In the genomic region with DNA sequence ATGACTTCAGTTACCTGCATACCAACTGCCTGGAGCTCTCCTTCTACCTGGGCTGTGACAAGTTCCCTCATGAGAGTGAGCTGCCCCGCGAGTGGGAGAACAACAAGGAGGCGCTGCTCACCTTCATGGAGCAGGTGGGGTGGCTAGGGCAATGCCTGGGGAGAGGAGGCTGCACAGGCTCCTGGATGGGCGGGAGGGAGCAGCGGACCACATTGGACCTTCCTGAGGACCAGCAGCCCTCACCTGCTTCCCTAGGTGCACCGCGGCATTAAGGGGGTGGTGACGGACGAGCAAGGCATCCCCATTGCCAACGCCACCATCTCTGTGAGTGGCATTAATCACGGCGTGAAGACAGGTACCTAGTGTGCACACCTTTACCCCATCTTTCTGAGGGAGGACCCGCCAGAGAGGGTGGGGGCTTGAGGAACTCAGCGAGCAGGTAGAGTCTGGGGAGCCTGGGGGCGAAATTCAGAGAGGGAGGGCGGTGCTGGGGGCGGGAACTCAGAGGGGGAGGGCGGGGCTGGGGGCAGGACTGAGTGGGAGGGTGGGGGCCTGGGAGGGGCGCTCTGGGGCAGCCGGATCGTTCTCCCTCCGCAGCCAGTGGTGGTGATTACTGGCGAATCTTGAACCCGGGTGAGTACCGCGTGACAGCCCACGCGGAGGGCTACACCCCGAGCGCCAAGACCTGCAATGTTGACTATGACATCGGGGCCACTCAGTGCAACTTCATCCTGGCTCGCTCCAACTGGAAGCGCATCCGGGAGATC, we compare ENCODE assay signal across 23 cellular contexts. TPM values are rescaled to one million over a fixed set of nuclear protein-coding genes. Genes with fewer than 3 reads are reported as not detected.
DNase-seq lines count a peak whose midpoint lies in the region; ATAC-seq and TF ChIP-seq lines count a peak whose summit lies in the region.
"Had no signal": no experiment of that assay in that cellular context is flagged by ENCODE, and none has a peak within 500 bp of the region (broad histone marks: within the 10 kb centered on the region; RNA-seq: fewer than 3 reads in every experiment).

No MANE protein-coding gene starts in this region.

- ATAC-seq in body of pancreas = peak; percentile 13

- WGBS in body of pancreas, 2 donors = 64 to 75% methylated on average over 30 to 31 of the region's 34 CpGs

- DNase-seq in activated T-cell treated with anti-CD3 and anti-CD28 coated beads, Interleukin-2, amount 50 U/mL, for 24 hours = no peak
- DNase-seq in activated T-cell treated with anti-CD3 and anti-CD28 coated beads for 4 hours (no peak), body of pancreas (no peak), AG08396 (ENCODE audit: low spot score) (no peak), vagina (ENCODE audit: extremely low spot score in 2 of 2) (no peak)
- DNase-seq in activated T-helper 1 cell treated with anti-CD3 and anti-CD28 coated beads, Interleukin-12 subunit alpha, Interleukin-12 subunit beta, Interleukin-2, Interleukin-4 antibody, amounts not matched to agents 30 ng/mL and 10 ng/mL and 1 ng/mL, durations not matched to agents 14 hours and 24 hours and 36 hours (ENCODE audit: low spot score) = no peak
- DNase-seq: activated CD4-positive, alpha-beta T cell treated with anti-CD3 and anti-CD28 coated beads, Interleukin-2, amount 50 U/mL, for 4 hours; activated naive CD4-positive, alpha-beta T cell treated with anti-CD3 and anti-CD28 coated beads for 36 hours; anterior cingulate cortex; effector memory CD4-positive, alpha-beta T cell; esophagus squamous epithelium; stimulated activated CD4-positive, alpha-beta T cell treated with anti-CD3 and anti-CD28 coated beads, Interleukin-4, amount 100 ng/mL, for 24 hours had no signal

- H3K4me3 ChIP-seq in HUES6 (ENCODE audit: low read depth, low read length) (peak overlapping the region; percentile 50), body of pancreas (no peak overlapping the region), vagina (no peak overlapping the region)
- H3K4me3 ChIP-seq: esophagus squamous epithelium, mucosa of descending colon, prostate gland had no signal

- TF ChIP-seq CTCF in body of pancreas (IDR thresholded peaks at IDR 0.05) (no peak), vagina (IDR thresholded peaks at IDR 0.05) (no peak)

- H3K4me3 Mint-ChIP-seq in activated T-cell treated with anti-CD3 and anti-CD28 coated beads, Interleukin-2, amount 50 U/mL, for 24 hours = no peak overlapping the region
- H3K4me3 Mint-ChIP-seq in activated T-helper 1 cell treated with anti-CD3 and anti-CD28 coated beads, Interleukin-12 subunit alpha, Interleukin-12 subunit beta, Interleukin-2, Interleukin-4 antibody, amounts not matched to agents 30 ng/mL and 10 ng/mL and 1 ng/mL, durations not matched to agents 14 hours and 24 hours and 36 hours = no peak overlapping the region
- H3K4me3 Mint-ChIP-seq: activated naive CD4-positive, alpha-beta T cell treated with anti-CD3 and anti-CD28 coated beads for 36 hours had no signal

- H3K9me3 ChIP-seq in HUES6 (ENCODE audit: control insufficient read depth, insufficient read depth, low read depth, low read length) = no peaks in the 10 kb centered on the region
- no peaks in the 10 kb centered on the region for H3K9me3 ChIP-seq in body of pancreas
- no peaks in the 10 kb centered on the region for H3K9me3 ChIP-seq in vagina
- H3K9me3 ChIP-seq: esophagus squamous epithelium, mucosa of descending colon, prostate gland had no signal

- no peaks in the 10 kb centered on the region for H3K27me3 Mint-ChIP-seq in activated T-cell treated with anti-CD3 and anti-CD28 coated beads, Interleukin-2, amount 50 U/mL, for 24 hours
- H3K27me3 Mint-ChIP-seq in activated T-helper 1 cell treated with anti-CD3 and anti-CD28 coated beads, Interleukin-12 subunit alpha, Interleukin-12 subunit beta, Interleukin-2, Interleukin-4 antibody, amounts not matched to agents 30 ng/mL and 10 ng/mL and 1 ng/mL, durations not matched to agents 14 hours and 24 hours and 36 hours (ENCODE audit: insufficient read depth) = no peaks in the 10 kb centered on the region

- no peak for TF ChIP-seq POLR2A in body of pancreas (IDR thresholded peaks at IDR 0.05)
- no peak for TF ChIP-seq POLR2A in vagina (IDR thresholded peaks at IDR 0.05)

- H3K27ac ChIP-seq in HUES6 (ENCODE audit: low read depth, low read length) (no peak overlapping the region), body of pancreas (no peak overlapping the region), temporal lobe (ENCODE audit: low read depth, low read length) (peak overlapping the region; percentile 94), vagina (no peak overlapping the region)
- H3K27ac ChIP-seq: prostate gland had no signal

- H3K9me3 Mint-ChIP-seq in activated T-cell treated with anti-CD3 and anti-CD28 coated beads, Interleukin-2, amount 50 U/mL, for 24 hours = no peaks in the 10 kb centered on the region
- H3K9me3 Mint-ChIP-seq in activated T-helper 1 cell treated with anti-CD3 and anti-CD28 coated beads, Interleukin-12 subunit alpha, Interleukin-12 subunit beta, Interleukin-2, Interleukin-4 antibody, amounts not matched to agents 30 ng/mL and 10 ng/mL and 1 ng/mL, durations not matched to agents 14 hours and 24 hours and 36 hours = no peaks in the 10 kb centered on the region
- H3K9me3 Mint-ChIP-seq: activated naive CD4-positive, alpha-beta T cell treated with anti-CD3 and anti-CD28 coated beads for 36 hours; neural crest cell had no signal

- H3K4me1 ChIP-seq in HUES6 (ENCODE audit: control insufficient read depth, insufficient read depth, low read length) = peaks cover 4% of the 10 kb centered on the region
- peaks cover 21% of the 10 kb centered on the region for H3K4me1 ChIP-seq in body of pancreas
- H3K4me1 ChIP-seq in vagina = peaks cover 4% of the 10 kb centered on the region
- H3K4me1 ChIP-seq: prostate gland had no signal

- peaks cover 88% of the 10 kb centered on the region for H3K36me3 Mint-ChIP-seq in activated T-cell treated with anti-CD3 and anti-CD28 coated beads, Interleukin-2, amount 50 U/mL, for 24 hours (ENCODE audit: low read depth)
- H3K36me3 Mint-ChIP-seq in activated T-helper 1 cell treated with anti-CD3 and anti-CD28 coated beads, Interleukin-12 subunit alpha, Interleukin-12 subunit beta, Interleukin-2, Interleukin-4 antibody, amounts not matched to agents 30 ng/mL and 10 ng/mL and 1 ng/mL, durations not matched to agents 14 hours and 24 hours and 36 hours (ENCODE audit: low read depth) = peaks cover 9% of the 10 kb centered on the region

- H3K4me1 Mint-ChIP-seq in activated T-cell treated with anti-CD3 and anti-CD28 coated beads, Interleukin-2, amount 50 U/mL, for 24 hours (ENCODE audit: low read depth) = peaks cover 3% of the 10 kb centered on the region
- no peaks in the 10 kb centered on the region for H3K4me1 Mint-ChIP-seq in activated T-helper 1 cell treated with anti-CD3 and anti-CD28 coated beads, Interleukin-12 subunit alpha, Interleukin-12 subunit beta, Interleukin-2, Interleukin-4 antibody, amounts not matched to agents 30 ng/mL and 10 ng/mL and 1 ng/mL, durations not matched to agents 14 hours and 24 hours and 36 hours (ENCODE audit: low read depth)
- H3K4me1 Mint-ChIP-seq: neural crest cell had no signal

- H3K36me3 ChIP-seq in HUES6 (ENCODE audit: control insufficient read depth, insufficient read depth, low read length) = peaks cover 75% of the 10 kb centered on the region
- no peaks in the 10 kb centered on the region for H3K36me3 ChIP-seq in body of pancreas (replicated peaks in 1 of 2; ENCODE audit: insufficient read depth in 1 of 2, low read depth in 2 of 2)
- peaks cover 0 to 85% of the 10 kb centered on the region in 2 donors for H3K36me3 ChIP-seq in vagina
- H3K36me3 ChIP-seq: prostate gland had no signal

- H3K27ac Mint-ChIP-seq in activated T-cell treated with anti-CD3 and anti-CD28 coated beads, Interleukin-2, amount 50 U/mL, for 24 hours = peak overlapping the region; percentile 18
- no peak overlapping the region for H3K27ac Mint-ChIP-seq in activated T-helper 1 cell treated with anti-CD3 and anti-CD28 coated beads, Interleukin-12 subunit alpha, Interleukin-12 subunit beta, Interleukin-2, Interleukin-4 antibody, amounts not matched to agents 30 ng/mL and 10 ng/mL and 1 ng/mL, durations not matched to agents 14 hours and 24 hours and 36 hours
- H3K27ac Mint-ChIP-seq: activated naive CD4-positive, alpha-beta T cell treated with anti-CD3 and anti-CD28 coated beads for 36 hours had no signal

- intact Hi-C loops in body of pancreas (cut with DNase I) = no loop called here
- intact Hi-C loops in activated T-helper 1 cell treated with anti-CD3 and anti-CD28 coated beads, Interleukin-12 subunit alpha, Interleukin-12 subunit beta, Interleukin-2, Interleukin-4 antibody, amounts not matched to agents 30 ng/mL and 10 ng/mL and 1 ng/mL, durations not matched to agents 14 hours and 24 hours and 36 hours (cut with micrococcal nuclease) = no loop called here
- intact Hi-C loops in vagina (cut with DNase I) = no loop called here

- H3K27me3 ChIP-seq in HUES6 (ENCODE audit: control insufficient read depth, insufficient read depth, low read length) (no peaks in the 10 kb centered on the region), body of pancreas (no peaks in the 10 kb centered on the region), vagina (no peaks in the 10 kb centered on the region)
- H3K27me3 ChIP-seq: esophagus squamous epithelium had no signal

- no peak overlapping the region for H3K9ac ChIP-seq in HUES6 (ENCODE audit: low read length)

RNA-seq across cellular contexts. Expression of gene AEBP1, which starts 9.0 kb away (rescaled TPM):
- total RNA-seq in body of pancreas = 10 to 100 TPM; 39.2 to 51.9 TPM
- total RNA-seq in temporal lobe = 7.9 TPM
- 17.0 and 17.2 TPM in 2 replicates for total RNA-seq in activated T-helper 1 cell treated with anti-CD3 and anti-CD28 coated beads, Interleukin-12 subunit alpha, Interleukin-12 subunit beta, Interleukin-2, Interleukin-4 antibody, amounts not matched to agents 30 ng/mL and 10 ng/mL and 1 ng/mL, durations not matched to agents 14 hours and 24 hours and 36 hours
- 321 TPM for total RNA-seq in vagina
- total RNA-seq: NCI-H460 had no signal

RNA-seq across cellular contexts. Expression of gene POLD2, which starts 10.2 kb away (rescaled TPM):
- total RNA-seq in body of pancreas = 10 to 100 TPM; 32.7 to 64.6 TPM
- 36.6 TPM for total RNA-seq in temporal lobe
- total RNA-seq in activated T-helper 1 cell treated with anti-CD3 and anti-CD28 coated beads, Interleukin-12 subunit alpha, Interleukin-12 subunit beta, Interleukin-2, Interleukin-4 antibody, amounts not matched to agents 30 ng/mL and 10 ng/mL and 1 ng/mL, durations not matched to agents 14 hours and 24 hours and 36 hours = 234 and 250 TPM in 2 replicates
- 42.0 TPM for total RNA-seq in vagina

RNA-seq across cellular contexts. Expression of gene MYL7, which starts 28.0 kb away (rescaled TPM):
- total RNA-seq in body of pancreas (not detected), temporal lobe (0.25 TPM), vagina (not detected)
- not detected in 2 replicates for total RNA-seq in activated T-helper 1 cell treated with anti-CD3 and anti-CD28 coated beads, Interleukin-12 subunit alpha, Interleukin-12 subunit beta, Interleukin-2, Interleukin-4 antibody, amounts not matched to agents 30 ng/mL and 10 ng/mL and 1 ng/mL, durations not matched to agents 14 hours and 24 hours and 36 hours
- total RNA-seq: activated naive CD4-positive, alpha-beta T cell treated with anti-CD3 and anti-CD28 coated beads for 36 hours; cerebellum; esophagus squamous epithelium; H4; liver; NCI-H460; neural crest cell; prostate gland; subcutaneous adipose tissue; T-helper 1 cell treated with Interleukin-12 subunit alpha and Interleukin-12 subunit beta and Interleukin-4 antibody, amounts not matched to agents 30 ng/mL and 1 ng/mL, for 36 hours had no signal

RNA-seq across cellular contexts. Expression of gene POLM, which starts 30.9 kb away (rescaled TPM):
- total RNA-seq in body of pancreas (10 to 100 TPM; 49.8 to 53.7 TPM), temporal lobe (5.4 TPM), vagina (31.4 TPM)
- 36.9 and 41.7 TPM in 2 replicates for total RNA-seq in activated T-helper 1 cell treated with anti-CD3 and anti-CD28 coated beads, Interleukin-12 subunit alpha, Interleukin-12 subunit beta, Interleukin-2, Interleukin-4 antibody, amounts not matched to agents 30 ng/mL and 10 ng/mL and 1 ng/mL, durations not matched to agents 14 hours and 24 hours and 36 hours

RNA-seq across cellular contexts. Expression of gene PGAM2, which starts 47.8 kb away (rescaled TPM):
- total RNA-seq in body of pancreas (1 to 10 TPM in 1 of 2 donors, not detected in 1; 1.6 TPM), temporal lobe (1.7 TPM), vagina (not detected)
- 0.42 and 0.78 TPM in 2 replicates for total RNA-seq in activated T-helper 1 cell treated with anti-CD3 and anti-CD28 coated beads, Interleukin-12 subunit alpha, Interleukin-12 subunit beta, Interleukin-2, Interleukin-4 antibody, amounts not matched to agents 30 ng/mL and 10 ng/mL and 1 ng/mL, durations not matched to agents 14 hours and 24 hours and 36 hours
- total RNA-seq: H4, NCI-H460 had no signal
